29 cellular contexts compared by ENCODE assay signal in genomic region chr10:60729106-60729505, GRCh38. TPM values are rescaled to one million over a fixed set of nuclear protein-coding genes. Genes with fewer than 3 reads are reported as not detected.
DNase-seq lines count a peak whose midpoint lies in the region; ATAC-seq and TF ChIP-seq lines count a peak whose summit lies in the region.
"Had no signal": no experiment of that assay in that cellular context is flagged by ENCODE, and none has a peak within 500 bp of the region (broad histone marks: within the 10 kb centered on the region; RNA-seq: fewer than 3 reads in every experiment).

No MANE protein-coding gene starts in this region.

- CTCF ChIA-PET in CD4-positive, alpha-beta T cell (lab: Charles Lee): interaction anchor here (0.6 to 1.4 kb wide), 2 partner anchors 12 to 81 kb away, joined by 3 to 4 read pairs; no protein-coding TSS in a partner anchor
- CTCF ChIA-PET in T-cell (lab: Charles Lee): interaction anchor here (0.6 to 1.7 kb wide), 6 partner anchors 12 to 822 kb away, joined by 3 to 4 read pairs (median 3); no protein-coding TSS in a partner anchor

- DNase-seq in activated CD4-positive, alpha-beta T cell treated with anti-CD3 and anti-CD28 coated beads, Interleukin-2, amount 10 ng/mL, durations not matched to agents 24 days and 14 days: no peak
- DNase-seq in activated CD4-positive, alpha-beta T cell treated with anti-CD3 and anti-CD28 coated beads for 4 hours: no peak
- DNase-seq in CD4-positive, alpha-beta T cell: no peak
- DNase-seq in T-cell (no peak), memory B cell (ENCODE audit: low spot score in 2 of 2) (no peak), head of caudate nucleus (no peak)
- DNase-seq: activated CD4-positive, CD25-positive, alpha-beta regulatory T cell; activated gamma-delta T cell treated with Interleukin-2 at 50 U/mL for 16 hours; body of pancreas; esophagus squamous epithelium; foreskin keratinocyte; left cardiac atrium; mucosa of descending colon; NCI-H1092; NCI-H1694; NCI-H446; NCI-H774; SIG-M5; uterus had no signal

- no peak for TF ChIP-seq EP300 in gastroesophageal sphincter (IDR thresholded peaks at IDR 0.05)

- peaks cover 11% of the 10 kb centered on the region for H3K36me3 Mint-ChIP-seq in activated CD4-positive, alpha-beta T cell treated with anti-CD3 and anti-CD28 coated beads, Interleukin-2, amount 10 ng/mL, durations not matched to agents 24 days and 14 days (ENCODE audit: low read depth)
- peaks cover 27% of the 10 kb centered on the region for H3K36me3 Mint-ChIP-seq in CD4-positive, alpha-beta T cell (ENCODE audit: low read depth)
- peaks cover 2% of the 10 kb centered on the region for H3K36me3 Mint-ChIP-seq in T-cell
- no peaks in the 10 kb centered on the region for H3K36me3 Mint-ChIP-seq in memory B cell

- H3K27ac ChIP-seq in CD4-positive, alpha-beta T cell (ENCODE audit: low read depth, low read length): peak overlapping the region; percentile 29
- no peak overlapping the region for H3K27ac ChIP-seq in gastroesophageal sphincter
- H3K27ac ChIP-seq: body of pancreas, esophagus squamous epithelium, foreskin keratinocyte, hepatocyte, parathyroid adenoma, thoracic aorta, uterus had no signal

- H3K4me3 ChIP-seq in gastroesophageal sphincter: no peak overlapping the region
- H3K4me3 ChIP-seq: body of pancreas, esophagus squamous epithelium, hepatocyte, K562, lung, mucosa of descending colon, skin epidermis, thoracic aorta, uterus had no signal

- H3K4me1 Mint-ChIP-seq in activated CD4-positive, alpha-beta T cell treated with anti-CD3 and anti-CD28 coated beads, Interleukin-2, amount 10 ng/mL, durations not matched to agents 24 days and 14 days: peaks cover 72% of the 10 kb centered on the region
- H3K4me1 Mint-ChIP-seq in CD4-positive, alpha-beta T cell (ENCODE audit: low read depth): peaks cover 88% of the 10 kb centered on the region
- H3K4me1 Mint-ChIP-seq in T-cell (peaks cover 76 to 81% (median 80%) of the 10 kb centered on the region in 3 donors), memory B cell (peaks cover 32% of the 10 kb centered on the region)

- H3K27ac Mint-ChIP-seq in activated CD4-positive, alpha-beta T cell treated with anti-CD3 and anti-CD28 coated beads, Interleukin-2, amount 10 ng/mL, durations not matched to agents 24 days and 14 days: peak overlapping the region; percentile 74
- peak overlapping the region; percentile 99 for H3K27ac Mint-ChIP-seq in CD4-positive, alpha-beta T cell
- H3K27ac Mint-ChIP-seq in T-cell: peak overlapping the region; percentile 90 to 94
- H3K27ac Mint-ChIP-seq in memory B cell: peak overlapping the region; percentile 78
- H3K27ac Mint-ChIP-seq: stimulated activated naive CD8-positive, alpha-beta T cell treated with anti-CD3 and anti-CD28 coated beads, Interleukin-15, Interleukin-2, amounts not matched to agents 100 ng/mL and 50 ng/mL, for 24 hours had no signal

- peaks cover 0 to 14% (median 0%) of the 10 kb centered on the region in 3 donors for H3K4me1 ChIP-seq in gastroesophageal sphincter
- H3K4me1 ChIP-seq: uterus had no signal

- H3K9me3 Mint-ChIP-seq in activated CD4-positive, alpha-beta T cell treated with anti-CD3 and anti-CD28 coated beads, Interleukin-2, amount 10 ng/mL, durations not matched to agents 24 days and 14 days: peaks cover 6% of the 10 kb centered on the region
- peaks cover 3% of the 10 kb centered on the region for H3K9me3 Mint-ChIP-seq in CD4-positive, alpha-beta T cell
- peaks cover 0 to 2% (median 0%) of the 10 kb centered on the region in 3 donors for H3K9me3 Mint-ChIP-seq in T-cell
- no peaks in the 10 kb centered on the region for H3K9me3 Mint-ChIP-seq in memory B cell
- H3K9me3 Mint-ChIP-seq: stimulated activated naive CD8-positive, alpha-beta T cell treated with anti-CD3 and anti-CD28 coated beads, Interleukin-15, Interleukin-2, amounts not matched to agents 100 ng/mL and 50 ng/mL, for 24 hours had no signal

- no peak for TF ChIP-seq CTCF in CD4-positive, alpha-beta T cell (IDR thresholded peaks at IDR 0.05)
- no peak for TF ChIP-seq CTCF in gastroesophageal sphincter (IDR thresholded peaks at IDR 0.05)

- no peaks in the 10 kb centered on the region for H3K36me3 ChIP-seq in gastroesophageal sphincter
- H3K36me3 ChIP-seq: esophagus squamous epithelium, thoracic aorta, uterus had no signal

- H3K4me3 Mint-ChIP-seq in activated CD4-positive, alpha-beta T cell treated with anti-CD3 and anti-CD28 coated beads, Interleukin-2, amount 10 ng/mL, durations not matched to agents 24 days and 14 days: peak overlapping the region; percentile 84
- peak overlapping the region; percentile 97 for H3K4me3 Mint-ChIP-seq in CD4-positive, alpha-beta T cell
- H3K4me3 Mint-ChIP-seq in T-cell: peak overlapping the region; percentile 7 to 96 (median 44)
- H3K4me3 Mint-ChIP-seq in memory B cell: no peak overlapping the region
- H3K4me3 Mint-ChIP-seq: neural crest cell; stimulated activated naive CD8-positive, alpha-beta T cell treated with anti-CD3 and anti-CD28 coated beads, Interleukin-15, Interleukin-2, amounts not matched to agents 100 ng/mL and 50 ng/mL, for 24 hours had no signal

- no peak for ATAC-seq in CD4-positive, alpha-beta T cell (ENCODE audit: poor library complexity)
- no peak for ATAC-seq in T-cell (replicated peaks in 1 of 4)
- ATAC-seq in memory B cell (ENCODE audit: low read depth): peak; percentile 2
- ATAC-seq in HG03159 (IDR thresholded peaks at IDR 0.05; ENCODE audit: unreplicated experiment): no peak
- ATAC-seq in gastroesophageal sphincter: no peak
- ATAC-seq: body of pancreas, foreskin keratinocyte, K562, left cardiac atrium, mucosa of descending colon had no signal

- no peaks in the 10 kb centered on the region for H3K27me3 Mint-ChIP-seq in activated CD4-positive, alpha-beta T cell treated with anti-CD3 and anti-CD28 coated beads, Interleukin-2, amount 10 ng/mL, durations not matched to agents 24 days and 14 days
- H3K27me3 Mint-ChIP-seq in CD4-positive, alpha-beta T cell: no peaks in the 10 kb centered on the region
- H3K27me3 Mint-ChIP-seq in T-cell (peaks cover 0 to 10% of the 10 kb centered on the region in 2 donors), memory B cell (no peaks in the 10 kb centered on the region)

- H3K27me3 ChIP-seq in CD4-positive, alpha-beta T cell (ENCODE audit: control insufficient read depth, insufficient read depth, low read length): no peaks in the 10 kb centered on the region
- H3K27me3 ChIP-seq in gastroesophageal sphincter: peaks cover 23% of the 10 kb centered on the region
- H3K27me3 ChIP-seq: body of pancreas, foreskin keratinocyte, hepatocyte had no signal

- POLR2A ChIA-PET in CD4-positive, alpha-beta T cell (lab: Charles Lee): interaction anchor here (0.9 to 2.2 kb wide), 10 partner anchors 9 to 823 kb away, joined by 3 to 11 read pairs (median 5); partner anchors contain the start of genes CCDC6 and CDK1
- POLR2A ChIA-PET in T-cell (lab: Charles Lee): no interaction called here

- intact Hi-C loops in activated CD4-positive, alpha-beta T cell treated with anti-CD3 and anti-CD28 coated beads, Interleukin-2, amount 10 ng/mL, durations not matched to agents 24 days and 14 days (cut with micrococcal nuclease): loop anchor here (2.0 to 10.0 kb wide), 4 partner anchors 14 to 1456 kb away; no protein-coding TSS in a partner anchor
- intact Hi-C loops in CD4-positive, alpha-beta T cell (cut with DNase I, micrococcal nuclease): loop anchor here in 1 of 2 experiments (2.0 kb wide), 1 partner anchor 16 kb away; no protein-coding TSS in a partner anchor
- intact Hi-C loops in head of caudate nucleus (cut with DNase I): no loop called here

- no peak for TF ChIP-seq POLR2A in gastroesophageal sphincter (IDR thresholded peaks at IDR 0.05)

- H3K9me3 ChIP-seq in CD4-positive, alpha-beta T cell (ENCODE audit: control insufficient read depth, low read length): no peaks in the 10 kb centered on the region
- H3K9me3 ChIP-seq in gastroesophageal sphincter: no peaks in the 10 kb centered on the region
- H3K9me3 ChIP-seq: body of pancreas, esophagus squamous epithelium, mucosa of descending colon, thoracic aorta, uterus had no signal

RNA-seq across cellular contexts. Expression of gene CDK1, which starts 49.2 kb away (rescaled TPM):
- 101 and 105 TPM in 2 replicates for total RNA-seq in activated CD4-positive, alpha-beta T cell treated with anti-CD3 and anti-CD28 coated beads, Interleukin-2, amount 10 ng/mL, durations not matched to agents 24 days and 14 days
- total RNA-seq in CD4-positive, alpha-beta T cell: 1 to 10 TPM in 1 of 2 experiments, under 1 TPM in 1; 0.75 to 1.1 TPM
- total RNA-seq in T-cell: 1 to 10 TPM; 1.2 to 2.0 (median 1.6) TPM
- total RNA-seq in gastroesophageal sphincter: 1 to 10 TPM in 2 of 4 donors, under 1 TPM in 2; 0.40 to 6.9 (median 1.3) TPM

Comparison
In these comparisons a context has a peak if more than half of its experiments do, and no peak if none do; other contexts are left out.
1. RNA of gene CDK1, which starts 49.2 kb away (total RNA-seq): 101 to 105 TPM in activated CD4-positive, alpha-beta T cell treated with anti-CD3 and anti-CD28 coated beads, Interleukin-2, amount 10 ng/mL, durations not matched to agents 24 days and 14 days; 0.40 to 6.9 TPM in gastroesophageal sphincter, 1.2 to 2.0 TPM in T-cell and 0.75 to 1.1 TPM in CD4-positive, alpha-beta T cell; every median in the first group is over 10 times any median in the second.
2. Peak in every context shown above with its lines, with median percentiles within 50 percentile points of each other: H3K27ac Mint-ChIP-seq.